1 cellular context compared by ENCODE assay signal in the genomic region with DNA sequence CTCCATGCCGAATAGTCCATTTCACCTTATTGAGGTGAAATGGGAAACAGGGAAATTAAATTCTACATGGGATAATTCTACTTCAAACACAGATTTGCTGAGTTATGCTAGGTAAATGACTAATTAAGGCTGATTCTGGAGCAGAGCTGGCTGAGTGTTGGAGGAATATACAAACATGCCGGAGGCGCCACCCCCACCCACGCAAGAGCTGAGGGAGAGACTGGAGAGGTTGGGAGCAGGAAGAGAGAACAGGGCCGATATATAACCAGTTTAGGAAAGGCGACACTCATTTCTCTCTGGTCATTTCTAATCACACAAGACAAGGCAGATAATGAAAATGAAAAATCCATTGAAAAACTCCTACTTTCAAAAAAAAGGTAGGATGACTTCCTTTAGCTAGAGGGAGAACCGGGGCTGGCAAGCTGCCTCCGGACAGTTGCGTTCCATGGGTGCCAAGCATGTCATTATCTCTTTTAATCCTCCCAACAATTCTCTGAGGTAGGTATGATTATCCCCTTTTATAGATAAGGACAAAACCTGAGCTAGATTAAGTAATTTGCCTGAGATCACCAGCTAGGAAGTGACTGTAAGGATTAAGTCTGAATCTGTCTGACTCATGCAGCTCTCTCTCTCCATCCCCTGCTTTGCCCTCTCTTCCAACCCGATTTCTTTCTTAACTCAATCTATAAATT.
TF ChIP-seq lines count a peak whose summit lies in the region.

No MANE protein-coding gene starts in this region.

TF ChIP-seq in HEK293, 187 proteins besides CTCF, POLR2A, EP300 and RAD21 (continues in another document):
- TF ChIP-seq, protein P1, sequence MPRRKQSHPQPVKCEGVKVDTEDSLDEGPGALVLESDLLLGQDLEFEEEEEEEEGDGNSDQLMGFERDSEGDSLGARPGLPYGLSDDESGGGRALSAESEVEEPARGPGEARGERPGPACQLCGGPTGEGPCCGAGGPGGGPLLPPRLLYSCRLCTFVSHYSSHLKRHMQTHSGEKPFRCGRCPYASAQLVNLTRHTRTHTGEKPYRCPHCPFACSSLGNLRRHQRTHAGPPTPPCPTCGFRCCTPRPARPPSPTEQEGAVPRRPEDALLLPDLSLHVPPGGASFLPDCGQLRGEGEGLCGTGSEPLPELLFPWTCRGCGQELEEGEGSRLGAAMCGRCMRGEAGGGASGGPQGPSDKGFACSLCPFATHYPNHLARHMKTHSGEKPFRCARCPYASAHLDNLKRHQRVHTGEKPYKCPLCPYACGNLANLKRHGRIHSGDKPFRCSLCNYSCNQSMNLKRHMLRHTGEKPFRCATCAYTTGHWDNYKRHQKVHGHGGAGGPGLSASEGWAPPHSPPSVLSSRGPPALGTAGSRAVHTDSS (tag by site-specific recombination; IDR thresholded peaks at IDR 0.05), result no peak; the same call in 1 of the 2 replicates
- no peak for TF ChIP-seq ZNF837 (tag by site-specific recombination; IDR thresholded peaks at IDR 0.05)
- no peak for TF ChIP-seq ZNF555 (tag by site-specific recombination; conservative IDR thresholded peaks at IDR 0.05)
- no peak for TF ChIP-seq ZNF664 (tag by site-specific recombination; IDR thresholded peaks at IDR 0.05)
- no peak for TF ChIP-seq ZNF488 (tag by site-specific recombination; IDR thresholded peaks at IDR 0.05)
- TF ChIP-seq, protein P2, sequence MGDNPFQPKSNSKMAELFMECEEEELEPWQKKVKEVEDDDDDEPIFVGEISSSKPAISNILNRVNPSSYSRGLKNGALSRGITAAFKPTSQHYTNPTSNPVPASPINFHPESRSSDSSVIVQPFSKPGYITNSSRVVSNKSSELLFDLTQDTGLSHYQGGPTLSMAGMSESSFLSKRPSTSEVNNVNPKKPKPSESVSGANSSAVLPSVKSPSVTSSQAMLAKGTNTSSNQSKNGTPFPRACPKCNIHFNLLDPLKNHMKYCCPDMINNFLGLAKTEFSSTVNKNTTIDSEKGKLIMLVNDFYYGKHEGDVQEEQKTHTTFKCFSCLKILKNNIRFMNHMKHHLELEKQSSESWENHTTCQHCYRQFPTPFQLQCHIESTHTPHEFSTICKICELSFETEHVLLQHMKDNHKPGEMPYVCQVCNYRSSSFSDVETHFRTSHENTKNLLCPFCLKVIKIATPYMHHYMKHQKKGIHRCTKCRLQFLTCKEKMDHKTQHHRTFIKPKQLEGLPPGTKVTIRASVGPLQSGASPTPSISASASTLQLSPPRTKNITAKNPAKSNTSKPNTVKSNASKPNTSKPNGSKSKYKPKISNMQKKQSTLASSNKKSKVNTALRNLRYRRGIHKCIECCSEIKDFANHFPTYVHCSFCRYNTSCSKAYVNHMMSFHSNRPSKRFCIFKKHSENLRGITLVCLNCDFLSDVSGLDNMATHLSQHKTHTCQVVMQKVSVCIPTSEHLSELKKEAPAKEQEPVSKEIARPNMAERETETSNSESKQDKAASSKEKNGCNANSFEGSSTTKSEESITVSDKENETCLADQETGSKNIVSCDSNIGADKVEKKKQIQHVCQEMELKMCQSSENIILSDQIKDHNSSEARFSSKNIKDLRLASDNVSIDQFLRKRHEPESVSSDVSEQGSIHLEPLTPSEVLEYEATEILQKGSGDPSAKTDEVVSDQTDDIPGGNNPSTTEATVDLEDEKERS (tag by site-specific recombination; IDR thresholded peaks at IDR 0.05), result no peak
- no peak for TF ChIP-seq ZNF2 (tag by site-specific recombination; IDR thresholded peaks at IDR 0.05)
- peak; percentile 7; the same call in 1 of the 2 replicates for TF ChIP-seq ZNF654 (tag by site-specific recombination; IDR thresholded peaks at IDR 0.05; ENCODE audit: low read depth)
- TF ChIP-seq PRDM1 (tag by site-specific recombination; IDR thresholded peaks at IDR 0.05), result 0 out of 2 replicates have a peak, but pooled peaks have one; percentile 19
- no peak for TF ChIP-seq ZNF404 (tag by site-specific recombination; IDR thresholded peaks at IDR 0.05)
- TF ChIP-seq ZNF544 (tag by site-specific recombination; IDR thresholded peaks at IDR 0.05), result no peak
- no peak for TF ChIP-seq ZNF350 (tag by site-specific recombination; IDR thresholded peaks at IDR 0.05)
- TF ChIP-seq MEIS1 (CRISPR knock-in tag; IDR thresholded peaks at IDR 0.05; ENCODE audit: borderline replicate concordance), result no peak
- TF ChIP-seq ZNF155 (tag by site-specific recombination; IDR thresholded peaks at IDR 0.05), result no peak
- TF ChIP-seq ZNF791 (tag by site-specific recombination; IDR thresholded peaks at IDR 0.05), result no peak
- TF ChIP-seq ZNF394 (tag by site-specific recombination; IDR thresholded peaks at IDR 0.05; ENCODE audit: borderline replicate concordance), result no peak; the same call in 1 of the 2 replicates
- no peak for TF ChIP-seq ZNF335 (tag by site-specific recombination; conservative IDR thresholded peaks at IDR 0.05)
- no peak for TF ChIP-seq GLI4 (tag by site-specific recombination; IDR thresholded peaks at IDR 0.05)
- TF ChIP-seq MZF1 (tag by site-specific recombination; IDR thresholded peaks at IDR 0.05; ENCODE audit: borderline replicate concordance), result peak; percentile 44; the same call in 1 of the 2 replicates
- peak; percentile 65; the same call in 1 of the 2 replicates for TF ChIP-seq OSR2 (tag by site-specific recombination; IDR thresholded peaks at IDR 0.05)
- TF ChIP-seq ZNF585B (tag by site-specific recombination; IDR thresholded peaks at IDR 0.05), result no peak
- TF ChIP-seq ZSCAN5A (tag by site-specific recombination; IDR thresholded peaks at IDR 0.05), result no peak
- peak; percentile 80 for TF ChIP-seq WT1 (tag by site-specific recombination; IDR thresholded peaks at IDR 0.05)
- peak; percentile 72; the same call in 1 of the 2 replicates for TF ChIP-seq KLF8 (tag by site-specific recombination; IDR thresholded peaks at IDR 0.05)
- no peak for TF ChIP-seq ZSCAN16 (tag by site-specific recombination; IDR thresholded peaks at IDR 0.05)
- no peak for TF ChIP-seq ZNF26 (tag by site-specific recombination; IDR thresholded peaks at IDR 0.05)
- TF ChIP-seq ZNF510 (tag by site-specific recombination; IDR thresholded peaks at IDR 0.05; ENCODE audit: insufficient replicate concordance), result no peak
- TF ChIP-seq ZSCAN30 (tag by site-specific recombination; IDR thresholded peaks at IDR 0.05), result no peak
- TF ChIP-seq ZNF19 (tag by site-specific recombination; IDR thresholded peaks at IDR 0.05; ENCODE audit: low read depth), result no peak
- TF ChIP-seq ZIC2 (tag by site-specific recombination; IDR thresholded peaks at IDR 0.05), result no peak
- peak; percentile 83; the same call in 1 of the 2 replicates for TF ChIP-seq TSHZ1 (tag by site-specific recombination; IDR thresholded peaks at IDR 0.05; ENCODE audit: borderline replicate concordance)
- TF ChIP-seq REST (tag by site-specific recombination; IDR thresholded peaks at IDR 0.05), result no peak
- peak; percentile 92 for TF ChIP-seq ZNF843 (tag by site-specific recombination; IDR thresholded peaks at IDR 0.05)
- TF ChIP-seq IKZF3 (tag by site-specific recombination; IDR thresholded peaks at IDR 0.05), result no peak; the same call in none of the 2 replicates
- no peak for TF ChIP-seq KLF7 (tag by site-specific recombination; IDR thresholded peaks at IDR 0.05; ENCODE audit: borderline replicate concordance)
- TF ChIP-seq ZBTB20 (tag by site-specific recombination; IDR thresholded peaks at IDR 0.05), result peak; percentile 62
- TF ChIP-seq ZNF449 (tag by site-specific recombination; IDR thresholded peaks at IDR 0.05), result no peak
- no peak for TF ChIP-seq ZNF473 (tag by site-specific recombination; IDR thresholded peaks at IDR 0.05)
- no peak for TF ChIP-seq ZNF302 (tag by site-specific recombination; IDR thresholded peaks at IDR 0.05; ENCODE audit: low read depth)
- TF ChIP-seq SP3 (tag by site-specific recombination; IDR thresholded peaks at IDR 0.05), result no peak
- TF ChIP-seq ZNF366 (tag by site-specific recombination; conservative IDR thresholded peaks at IDR 0.05), result peak; percentile 87
- TF ChIP-seq SCRT1 (tag by site-specific recombination; IDR thresholded peaks at IDR 0.05; ENCODE audit: borderline replicate concordance), result no peak
- no peak for TF ChIP-seq GLI2 (tag by site-specific recombination; IDR thresholded peaks at IDR 0.05; ENCODE audit: borderline replicate concordance, low read depth)
- no peak for TF ChIP-seq ZNF169 (tag by site-specific recombination; IDR thresholded peaks at IDR 0.05)
- peak; percentile 52; the same call in 1 of the 2 replicates for TF ChIP-seq ZNF660 (tag by site-specific recombination; IDR thresholded peaks at IDR 0.05)
